ENCODE assay signal across 12 cellular contexts in the genomic region with DNA sequence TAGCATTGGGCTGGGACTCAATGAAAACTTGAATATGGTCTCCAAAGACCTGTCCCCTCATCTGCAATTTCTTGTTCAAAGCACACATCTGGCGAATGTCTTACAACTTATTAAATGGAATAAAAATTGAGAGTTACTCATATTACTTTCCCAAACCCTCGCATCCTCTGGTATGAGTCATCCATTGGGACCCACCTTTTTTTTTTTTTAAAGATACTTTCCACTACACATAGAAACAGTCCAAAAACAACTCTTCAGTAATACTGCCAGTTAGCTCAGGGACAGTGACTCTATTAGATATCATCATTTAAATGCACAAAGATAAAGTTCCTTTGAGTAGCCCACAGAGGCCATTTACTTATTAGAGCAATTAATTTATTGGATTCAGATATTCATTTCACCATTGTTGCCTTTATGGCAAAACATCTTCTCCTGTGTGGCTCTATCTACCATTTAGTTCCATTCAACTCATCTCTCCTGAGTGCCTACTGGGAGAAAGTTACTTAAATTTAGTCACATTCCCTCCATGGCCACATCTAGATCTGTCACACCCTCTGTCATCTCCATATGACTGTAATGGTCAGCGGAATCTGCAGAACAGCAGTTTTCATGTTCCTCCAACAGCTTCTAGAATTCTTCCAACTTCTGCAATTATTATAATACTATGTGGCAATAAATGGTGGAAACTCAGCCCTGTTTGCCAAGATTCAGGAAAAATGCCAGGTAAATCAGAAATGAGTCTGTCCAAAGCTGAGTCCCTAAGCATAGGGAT.
DNase-seq lines count a peak whose midpoint lies in the region; ATAC-seq and TF ChIP-seq lines count a peak whose summit lies in the region.
"Had no signal": no experiment of that assay in that cellular context is flagged by ENCODE, and none has a peak within 500 bp of the region (broad histone marks: within the 10 kb centered on the region; RNA-seq: fewer than 3 reads in every experiment).

No MANE protein-coding gene starts in this region.

- no peaks in the 10 kb centered on the region for H3K9me3 Mint-ChIP-seq in CD4-positive, alpha-beta T cell
- H3K9me3 Mint-ChIP-seq: activated B cell treated with CpG ODN at 0.5 μM for 24 hours, immature natural killer cell, neural crest cell had no signal

- ATAC-seq in CD4-positive, alpha-beta T cell (ENCODE audit: poor library complexity): no peak
- no peak for ATAC-seq in GM21526 (IDR thresholded peaks at IDR 0.05; ENCODE audit: low FRiP score, unreplicated experiment)
- no peak for ATAC-seq in HG03442 (IDR thresholded peaks at IDR 0.05; ENCODE audit: unreplicated experiment)

- no peaks in the 10 kb centered on the region for H3K9me3 ChIP-seq in CD4-positive, alpha-beta T cell (ENCODE audit: control insufficient read depth, low read length)
- H3K9me3 ChIP-seq in HEK293 (ENCODE audit: control insufficient read depth, insufficient read depth, low read depth, low read length): no peaks in the 10 kb centered on the region
- H3K9me3 ChIP-seq: MG63 had no signal

- in situ Hi-C loops in astrocyte of the cerebellum (cut with HindIII; ENCODE audit: low sequenced_read_pairs): no loop called here

- TF ChIP-seq CTCF in CD4-positive, alpha-beta T cell (IDR thresholded peaks at IDR 0.05): no peak
- TF ChIP-seq CTCF in HEK293 (tag by site-specific recombination; IDR thresholded peaks at IDR 0.05): no peak
- no peak for TF ChIP-seq CTCF in astrocyte of the cerebellum (IDR thresholded peaks at IDR 0.05; ENCODE audit: low read depth, low read length, missing control alignments)

- intact Hi-C loops in CD4-positive, alpha-beta T cell (cut with DNase I, micrococcal nuclease): loop anchor here in 1 of 2 experiments (5.0 kb wide), 1 partner anchor 38 kb away; no protein-coding TSS in a partner anchor

- POLR2A ChIA-PET in CD4-positive, alpha-beta T cell (lab: Charles Lee): no interaction called here
- POLR2A ChIA-PET in HEK293 (lab: Yijun Ruan, JAX): no interaction called here

- H3K4me1 Mint-ChIP-seq in CD4-positive, alpha-beta T cell (ENCODE audit: low read depth): peaks cover 76% of the 10 kb centered on the region
- H3K4me1 Mint-ChIP-seq: activated B cell treated with CpG ODN at 0.5 μM for 24 hours had no signal

- DNase-seq in CD4-positive, alpha-beta T cell: no peak
- peak; percentile 27 for DNase-seq in astrocyte of the cerebellum (ENCODE audit: low read depth)
- peak; percentile 67 for DNase-seq in iris pigment epithelial cell (ENCODE audit: low read depth)
- no peak for DNase-seq in UCSD-AML1 (lab: John Stamatoyannopoulos, UW; ENCODE audit: unreplicated experiment)
- DNase-seq: activated B cell treated with CpG ODN at 0.5 μM for 24 hours, immature natural killer cell, MG63, NCI-H345 had no signal

- H3K27me3 ChIP-seq in CD4-positive, alpha-beta T cell (ENCODE audit: control insufficient read depth, insufficient read depth, low read length): no peaks in the 10 kb centered on the region
- H3K27me3 ChIP-seq: MG63 had no signal

- H3K4me3 ChIP-seq in HEK293 (ENCODE audit: low read depth, low read length) (no peak overlapping the region), astrocyte of the cerebellum (ENCODE audit: low read depth, low read length) (no peak overlapping the region)
- H3K4me3 ChIP-seq: MG63 had no signal

- no peak overlapping the region for H3K27ac ChIP-seq in CD4-positive, alpha-beta T cell (ENCODE audit: low read depth, low read length)
- H3K27ac ChIP-seq in HEK293 (ENCODE audit: extremely low read depth, low read depth, low read length): no peak overlapping the region

- H3K4me1 ChIP-seq in HEK293 (ENCODE audit: control insufficient read depth, insufficient read depth, low read length): no peaks in the 10 kb centered on the region

- no peaks in the 10 kb centered on the region for H3K36me3 ChIP-seq in HEK293 (ENCODE audit: control insufficient read depth in 2 of 2, insufficient read depth in 1 of 2, low read length in 2 of 2)
- H3K36me3 ChIP-seq: MG63 had no signal

- H3K4me3 Mint-ChIP-seq in CD4-positive, alpha-beta T cell: no peak overlapping the region
- H3K4me3 Mint-ChIP-seq: activated B cell treated with CpG ODN at 0.5 μM for 24 hours, immature natural killer cell, neural crest cell had no signal

- H3K27me3 Mint-ChIP-seq in CD4-positive, alpha-beta T cell: no peaks in the 10 kb centered on the region
- H3K27me3 Mint-ChIP-seq: activated B cell treated with CpG ODN at 0.5 μM for 24 hours had no signal

- H3K36me3 Mint-ChIP-seq in CD4-positive, alpha-beta T cell (ENCODE audit: low read depth): peaks cover 37% of the 10 kb centered on the region

- H3K27ac Mint-ChIP-seq in CD4-positive, alpha-beta T cell: peak overlapping the region; percentile 87
- H3K27ac Mint-ChIP-seq: activated B cell treated with CpG ODN at 0.5 μM for 24 hours, immature natural killer cell had no signal

- CTCF ChIA-PET in CD4-positive, alpha-beta T cell (lab: Charles Lee): interaction anchor here (1.0 kb wide), 1 partner anchor 78 kb away, joined by 3 read pairs; the partner anchor contains the start of gene ARHGEF3
- CTCF ChIA-PET in HEK293 (lab: Yijun Ruan, JAX): interaction anchor here (0.9 kb wide), 1 partner anchor 23 kb away, joined by 3 read pairs; no protein-coding TSS in a partner anchor

TF ChIP-seq in HEK293, 187 proteins besides CTCF, POLR2A, EP300 and RAD21:
- TF ChIP-seq ZNF140 (tag by site-specific recombination; IDR thresholded peaks at IDR 0.05) (no peak), ZNF692 (tag by site-specific recombination; IDR thresholded peaks at IDR 0.05) (peak; percentile 41; the same call in 1 of the 2 replicates)

Comparison
In these comparisons a context has a peak if more than half of its experiments do, and no peak if none do; other contexts are left out.
1. DNase-seq: peak in astrocyte of the cerebellum (single experiment) and iris pigment epithelial cell (single experiment); none in CD4-positive, alpha-beta T cell (0 of 10) and UCSD-AML1 (single experiment).